Comparison of ENCODE assay signal across 7 cellular contexts in the genomic region with DNA sequence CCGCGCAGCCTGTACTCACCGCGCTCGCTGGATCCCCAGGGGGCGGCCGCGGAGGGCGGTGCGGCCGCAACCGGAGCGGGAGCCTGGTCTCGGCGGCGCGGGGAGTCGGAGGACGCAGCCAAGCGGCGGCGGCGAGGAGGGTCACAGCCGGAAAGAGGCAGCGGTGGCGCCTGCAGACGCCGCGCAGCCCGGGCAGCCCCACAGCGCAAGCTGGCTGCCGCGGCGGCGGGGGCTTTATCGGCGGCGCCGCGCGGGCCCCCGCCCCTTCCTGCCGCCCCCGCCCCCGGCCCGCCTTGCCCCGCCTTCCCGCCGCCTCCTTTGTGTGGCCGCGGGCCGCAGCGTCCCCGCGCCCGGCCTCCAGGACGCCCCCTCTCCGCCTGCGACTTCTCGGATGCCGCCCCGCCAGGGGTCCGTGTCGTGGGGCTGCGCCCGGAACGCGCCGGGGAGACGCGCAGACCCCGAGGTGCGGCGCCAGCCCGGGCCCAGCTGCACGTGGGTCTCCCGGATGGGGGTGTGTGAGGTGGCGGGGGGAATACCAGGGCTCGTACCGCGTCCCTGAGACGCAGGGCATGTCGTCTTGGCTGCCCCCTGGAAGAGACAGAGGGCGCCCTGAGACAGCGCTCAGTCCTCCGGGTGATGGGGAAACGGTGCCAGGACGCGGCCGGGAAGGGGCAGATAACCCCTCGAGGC. TPM values are rescaled to one million over a fixed set of nuclear protein-coding genes. Genes with fewer than 3 reads are reported as not detected.
DNase-seq lines count a peak whose midpoint lies in the region; ATAC-seq, FAIRE-seq and TF ChIP-seq lines count a peak whose summit lies in the region.

A gene with protein sequence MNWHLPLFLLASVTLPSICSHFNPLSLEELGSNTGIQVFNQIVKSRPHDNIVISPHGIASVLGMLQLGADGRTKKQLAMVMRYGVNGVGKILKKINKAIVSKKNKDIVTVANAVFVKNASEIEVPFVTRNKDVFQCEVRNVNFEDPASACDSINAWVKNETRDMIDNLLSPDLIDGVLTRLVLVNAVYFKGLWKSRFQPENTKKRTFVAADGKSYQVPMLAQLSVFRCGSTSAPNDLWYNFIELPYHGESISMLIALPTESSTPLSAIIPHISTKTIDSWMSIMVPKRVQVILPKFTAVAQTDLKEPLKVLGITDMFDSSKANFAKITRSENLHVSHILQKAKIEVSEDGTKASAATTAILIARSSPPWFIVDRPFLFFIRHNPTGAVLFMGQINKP (minus strand): TSS at position 207 of the 690 bp plus-strand sequence. CDS start 37,386 bp downstream, outside the sequence.

- 1% methylated on average over 18 of the region's 91 CpGs; no CpG with 5 or more reads in 1 of the 2 experiments for WGBS in H1 (ENCODE audit: extremely low coverage in 1 of 2, insufficient coverage in 1 of 2, insufficient read length in 1 of 2, insufficient replicate concordance in 2 of 2, low coverage in 1 of 2, low lambda C conversion rate in 2 of 2, missing lambda C conversion rate in 1 of 2), 2 experiments

- no peak within 1 kb of the TSS for H2AK5ac ChIP-seq in H1 (ENCODE audit: low read depth, low read length)

- H3K9me3 ChIP-seq in H1 (ENCODE audit: insufficient read depth in 2 of 2, low read depth in 1 of 2, low read length in 1 of 2) = no peaks in the 10 kb centered on the region

- peak within 1 kb of the TSS; percentile 95; the same call in 1 of the 2 replicates for H4K8ac ChIP-seq in H1 (ENCODE audit: extremely low read depth, insufficient read depth, low read length)

- TF ChIP-seq POLR2A in H1 (IDR thresholded peaks at IDR 0.05; ENCODE audit: control extremely low read depth in 1 of 2, low read depth in 2 of 2, low read length in 2 of 2) = peak in 1 of 2 experiments; percentile 66; a peak in 1 of 3 replicates

- peak within 1 kb of the TSS; percentile 68; the same call in 1 of the 2 replicates for H2AFZ ChIP-seq in H1 (ENCODE audit: low read length)

- H3K23ac ChIP-seq in H1 (ENCODE audit: insufficient read length) = no peak within 1 kb of the TSS

- peak; percentile 49 for DNase-seq in NCI-H2171 treated with DMSO at 0.1 percent for 48 hours (lab: John Stamatoyannopoulos, UW)
- peak; percentile 45 to 62 for DNase-seq in activated CD4-positive, alpha-beta T cell treated with anti-CD3 and anti-CD28 coated beads, Interleukin-2, amount 50 U/mL, for 48 hours
- peak in 1 of 2 experiments; percentile 83 for DNase-seq in H1 (ENCODE audit: low read depth in 1 of 2, low spot score in 2 of 2)
- DNase-seq in medulla oblongata (ENCODE audit: extremely low spot score) = peak; percentile 86
- DNase-seq in stimulated activated CD4-positive, alpha-beta T cell treated with anti-CD3 and anti-CD28 coated beads, TNF-alpha, amount 100 ng/mL, for 48 hours (ENCODE audit: low read depth in 3 of 3) = peak in 2 of 3 donors; percentile 18 to 43

- H3K27me3 ChIP-seq in H1 (replicated peaks in 1 of 4; ENCODE audit: control insufficient read depth in 3 of 4, extremely low read depth in 1 of 4, insufficient read depth in 3 of 4, low read length in 3 of 4) = peaks cover 0 to 16% (median 9%) of the 10 kb centered on the region in 4 experiments; a peak in 5 of 7 replicates

- CTCF ChIA-PET in H1 (lab: Charles Lee; ENCODE audit: partially characterized antibody) = interaction anchor here (0.6 to 2.2 kb wide), 10 partner anchors 16 to 917 kb away, joined by 3 to 8 read pairs (median 4); no protein-coding TSS in a partner anchor

- peak within 1 kb of the TSS; percentile 55; the same call in 1 of the 2 replicates for H2BK5ac ChIP-seq in H1 (ENCODE audit: low read depth, low read length)

- H3K27ac ChIP-seq in H1 (ENCODE audit: low read depth, low read length) = no peak within 1 kb of the TSS; the same call in 1 of the 2 replicates

- TF ChIP-seq RAD21 in H1 (IDR thresholded peaks at IDR 0.05 in 1 of 2, conservative IDR thresholded peaks at IDR 0.05 in 1 of 2; ENCODE audit: low read depth in 2 of 2, low read length in 2 of 2) = peak; percentile 50 to 61; a peak in 3 of 4 replicates

- H3K4me1 ChIP-seq in H1 (replicated peaks in 1 of 4; ENCODE audit: control insufficient read depth in 3 of 4, insufficient read depth in 4 of 4, low read length in 3 of 4) = peaks cover 0 to 3% (median 1%) of the 10 kb centered on the region in 4 experiments; a peak in 3 of 7 replicates

- no peak for FAIRE-seq in H1 (lab: Jason Lieb, UNC)

- no peak within 1 kb of the TSS for H2BK20ac ChIP-seq in H1 (ENCODE audit: low read length)

- peak within 1 kb of the TSS; percentile 52 for H3K18ac ChIP-seq in H1 (ENCODE audit: extremely low read depth, low read length)

- peak within 1 kb of the TSS; percentile 74 to 77 for H3K4me2 ChIP-seq in H1 (ENCODE audit: insufficient read depth in 1 of 2, low read depth in 2 of 2, low read length in 2 of 2)

- peak within 1 kb of the TSS; percentile 49 to 82 (median 66) for H3K9ac ChIP-seq in H1 (replicated peaks in 1 of 4; ENCODE audit: extremely low read depth in 1 of 4, low read depth in 3 of 4, low read length in 3 of 4)

- POLR2A ChIA-PET in H1 (lab: Charles Lee; ENCODE audit: partially characterized antibody) = interaction anchor here (0.6 to 1.6 kb wide), 4 partner anchors 12 to 94 kb away, joined by 4 to 5 read pairs (median 4); a partner anchor contains a TSS

- TF ChIP-seq CTCF in H1 (IDR thresholded peaks at IDR 0.05; ENCODE audit: control extremely low read depth in 1 of 3, insufficient read depth in 1 of 3, low read depth in 1 of 3, low read length in 3 of 3) = peak; percentile 32 to 60 (median 49)

- peaks cover 0 to 14% of the 10 kb centered on the region in 2 experiments; a peak in 2 of 4 replicates for H3K79me2 ChIP-seq in H1 (ENCODE audit: control insufficient read depth in 1 of 2, insufficient read depth in 2 of 2, low read length in 2 of 2)

- H4K5ac ChIP-seq in H1 (ENCODE audit: insufficient read length, low read depth, low read length) = no peak within 1 kb of the TSS

- H3K79me1 ChIP-seq in H1 (ENCODE audit: low read depth, low read length) = 0 out of 2 replicates have a peak, but pooled peaks cover 2% of the 10 kb centered on the region

- H2BK120ac ChIP-seq in H1 (replicated peaks; ENCODE audit: low read depth, low read length) = no peak within 1 kb of the TSS

- peaks cover 9% of the 10 kb centered on the region; the same call in 1 of the 2 replicates for H3K23me2 ChIP-seq in H1 (ENCODE audit: low read depth, low read length)

- peak within 1 kb of the TSS; percentile 63 to 83 (median 78) for H3K4me3 ChIP-seq in H1 (ENCODE audit: extremely low read depth in 1 of 4, insufficient read depth in 2 of 4, low read depth in 3 of 4, low read length in 4 of 4)

- H3K36me3 ChIP-seq in H1 (ENCODE audit: control insufficient read depth in 2 of 4, insufficient read depth in 4 of 4, low read length in 3 of 4) = no peaks in the 10 kb centered on the region

- no peak within 1 kb of the TSS for H4K91ac ChIP-seq in H1 (replicated peaks; ENCODE audit: insufficient read length, low read length)

- H2BK15ac ChIP-seq in H1 (ENCODE audit: low read length) = peak within 1 kb of the TSS; percentile 66; the same call in 1 of the 2 replicates

- H3K4ac ChIP-seq in H1 (replicated peaks; ENCODE audit: insufficient read length, low read depth, low read length) = no peak within 1 kb of the TSS

- H4K20me1 ChIP-seq in H1 (replicated peaks in 1 of 2; ENCODE audit: control insufficient read depth in 1 of 2, insufficient read depth in 2 of 2, low read length in 2 of 2) = peaks cover 3 to 4% of the 10 kb centered on the region in 2 experiments

- H3K14ac ChIP-seq in H1 (ENCODE audit: insufficient read length) = no peak within 1 kb of the TSS

- peak; percentile 63 for ATAC-seq in GM18502 (IDR thresholded peaks at IDR 0.05; ENCODE audit: poor library complexity, unreplicated experiment)
- peak; percentile 33 for ATAC-seq in HG02763 (IDR thresholded peaks at IDR 0.05; ENCODE audit: unreplicated experiment)

- TF ChIP-seq EP300 in H1 (IDR thresholded peaks at IDR 0.05; ENCODE audit: borderline replicate concordance in 1 of 2, low read depth in 2 of 2, low read length in 2 of 2) = no peak

- peak within 1 kb of the TSS; percentile 77; the same call in 1 of the 2 replicates for H2BK12ac ChIP-seq in H1 (ENCODE audit: low read depth, low read length)

- no peak within 1 kb of the TSS for H3K56ac ChIP-seq in H1 (replicated peaks; ENCODE audit: insufficient read length, low read depth, low read length)

TF ChIP-seq in H1, 55 proteins besides CTCF, POLR2A, EP300 and RAD21 (continues in another document):
- TF ChIP-seq HDAC6 (IDR thresholded peaks at IDR 0.05; ENCODE audit: low read depth, low read length) (no peak), SUZ12 (IDR thresholded peaks at IDR 0.05; ENCODE audit: low read length) (peak; percentile 57), RBBP5 (IDR thresholded peaks at IDR 0.05; ENCODE audit: borderline replicate concordance, low read depth, low read length) (0 out of 2 replicates have a peak, but pooled peaks have one; percentile 77), TAF1 (IDR thresholded peaks at IDR 0.05; ENCODE audit: low read depth, low read length) (peak; percentile 59), ASH2L (IDR thresholded peaks at IDR 0.05; ENCODE audit: low read length) (peak; percentile 74), CBX5 (IDR thresholded peaks at IDR 0.05; ENCODE audit: low read depth, low read length) (no peak), TEAD4 (IDR thresholded peaks at IDR 0.05; ENCODE audit: low read depth, low read length) (0 out of 2 replicates have a peak, but pooled peaks have one; percentile 11), POLR2AphosphoS5 (IDR thresholded peaks at IDR 0.05; ENCODE audit: low read depth, low read length) (peak; percentile 31; the same call in 1 of the 2 replicates), JUND (IDR thresholded peaks at IDR 0.05; ENCODE audit: low read length) (0 out of 2 replicates have a peak, but pooled peaks have one; percentile 23), TAF7 (optimal IDR thresholded peaks at IDR 0.05; ENCODE audit: borderline replicate concordance, low read depth, low read length) (peak; percentile 14)
- TF ChIP-seq, protein P1, sequence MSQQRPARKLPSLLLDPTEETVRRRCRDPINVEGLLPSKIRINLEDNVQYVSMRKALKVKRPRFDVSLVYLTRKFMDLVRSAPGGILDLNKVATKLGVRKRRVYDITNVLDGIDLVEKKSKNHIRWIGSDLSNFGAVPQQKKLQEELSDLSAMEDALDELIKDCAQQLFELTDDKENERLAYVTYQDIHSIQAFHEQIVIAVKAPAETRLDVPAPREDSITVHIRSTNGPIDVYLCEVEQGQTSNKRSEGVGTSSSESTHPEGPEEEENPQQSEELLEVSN (IDR thresholded peaks at IDR 0.05) = peak; percentile 8; the same call in 1 of the 2 replicates

RNA-seq across cellular contexts. Expression of the gene that starts here (rescaled TPM):
- total RNA-seq in H1 (2021; fragmentation: NEBNext Ultra II Directional; extraction: Animal tissue kit (Norgen Biotek cat#: 25700)) = 76.0 and 76.4 TPM in 2 replicates
- 26.2 and 26.5 TPM in 2 replicates for polyA plus RNA-seq in H1 (2011; rRNA removed)
- 24.5 TPM for polyA plus RNA-seq in H1 (2011; cell fraction: cytosol; rRNA removed)
- 56.2 TPM for polyA plus RNA-seq in H1 (2011; cell fraction: nucleus; rRNA removed)
- 47.2 to 67.7 TPM (median 56.4 TPM) in 4 replicates for polyA plus RNA-seq in H1 (2012, experiment 1 of 2)
- 28.1 TPM for polyA plus RNA-seq in H1 (2012, experiment 2 of 2)
- polyA plus RNA-seq in H1 (2013, experiment 1 of 2) = 127 TPM
- polyA plus RNA-seq in H1 (2013, experiment 2 of 2) = 147 TPM
- 23.6 and 24.8 TPM in 2 replicates for polyA minus RNA-seq in H1 (2011; rRNA and poly(A)+ RNA removed)
- 19.4 TPM for polyA minus RNA-seq in H1 (2011; cell fraction: cytosol; rRNA and poly(A)+ RNA removed)
- polyA minus RNA-seq in H1 (2011; cell fraction: nucleus; rRNA and poly(A)+ RNA removed) = 25.3 TPM
